Comparison of ENCODE assay signal across 22 cellular contexts in the genomic region with DNA sequence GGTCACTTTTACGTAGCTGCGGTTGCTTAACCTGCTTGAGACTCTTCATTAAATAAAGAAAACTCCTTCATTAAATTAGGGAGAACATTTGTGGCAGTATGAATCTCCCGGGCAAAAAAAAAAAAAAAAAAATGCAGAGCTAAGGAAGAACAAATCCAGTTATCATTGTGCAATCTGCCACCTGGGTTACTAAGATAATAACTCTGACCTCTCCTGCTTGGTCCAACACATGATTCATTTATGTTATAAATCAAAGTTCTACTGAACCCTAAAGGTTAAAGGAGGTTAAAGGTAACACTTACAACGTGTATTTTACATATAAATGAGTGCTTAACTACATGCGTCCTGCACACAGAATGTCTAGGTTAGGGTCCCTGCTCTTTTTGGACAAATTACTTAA. TPM values are rescaled to one million over a fixed set of nuclear protein-coding genes. Genes with fewer than 3 reads are reported as not detected.
DNase-seq lines count a peak whose midpoint lies in the region; ATAC-seq, FAIRE-seq and TF ChIP-seq lines count a peak whose summit lies in the region.
"Had no signal": no experiment of that assay in that cellular context is flagged by ENCODE, and none has a peak within 500 bp of the region (broad histone marks: within the 10 kb centered on the region; RNA-seq: fewer than 3 reads in every experiment).

No MANE protein-coding gene starts in this region.

- no peaks in the 10 kb centered on the region for H3K27me3 ChIP-seq in bronchial epithelial cell (ENCODE audit: control insufficient read depth, insufficient read depth, low read length)
- no peaks in the 10 kb centered on the region for H3K27me3 ChIP-seq in mesenchymal stem cell (ENCODE audit: control insufficient read depth in 1 of 2, insufficient read depth in 1 of 2, low read length in 2 of 2)
- H3K27me3 ChIP-seq: left lung had no signal

- H3K14ac ChIP-seq in mesenchymal stem cell (ENCODE audit: low read length in 2 of 2) = no peak overlapping the region

- peaks cover 25% of the 10 kb centered on the region for H3K79me1 ChIP-seq in mesenchymal stem cell (replicated peaks; ENCODE audit: low read length, poor library complexity, severe bottlenecking)

- no peak overlapping the region for H3K23ac ChIP-seq in mesenchymal stem cell (ENCODE audit: low read length in 2 of 2)

- H2BK120ac ChIP-seq in mesenchymal stem cell (ENCODE audit: low read depth, low read length) = no peak overlapping the region

- 89% methylated on average over 3 of the region's 5 CpGs for WGBS in mesenchymal stem cell

- H2BK5ac ChIP-seq in mesenchymal stem cell (ENCODE audit: low read depth, low read length, poor library complexity, severe bottlenecking) = no peak overlapping the region

- no peak overlapping the region for H3K4ac ChIP-seq in mesenchymal stem cell (ENCODE audit: low read depth in 1 of 2, low read length in 2 of 2)

- FAIRE-seq in bronchial epithelial cell (lab: Jason Lieb, UNC) = no peak
- FAIRE-seq: A204.1 had no signal

- H2AK5ac ChIP-seq in mesenchymal stem cell (ENCODE audit: low read length, severe bottlenecking) = no peak overlapping the region

- H3K18ac ChIP-seq in mesenchymal stem cell (ENCODE audit: low read depth in 1 of 2, low read length in 2 of 2) = no peak overlapping the region

- no peak overlapping the region for H4K91ac ChIP-seq in mesenchymal stem cell (ENCODE audit: low read length)

- no peaks in the 10 kb centered on the region for H3K36me3 ChIP-seq in bronchial epithelial cell (ENCODE audit: control insufficient read depth, insufficient read depth, low read length)
- H3K36me3 ChIP-seq in mesenchymal stem cell (ENCODE audit: control insufficient read depth in 1 of 2, insufficient read depth in 2 of 2, low read depth in 1 of 2, low read length in 2 of 2) = no peaks in the 10 kb centered on the region
- H3K36me3 ChIP-seq: left lung had no signal

- H2BK15ac ChIP-seq in mesenchymal stem cell (ENCODE audit: low read depth, poor library complexity, severe bottlenecking) = no peak overlapping the region

- ATAC-seq in GM18520 (IDR thresholded peaks at IDR 0.05; ENCODE audit: unreplicated experiment) (no peak), GM18511 (IDR thresholded peaks at IDR 0.05; ENCODE audit: unreplicated experiment) (no peak)
- ATAC-seq: left lung, SK-N-SH treated with all-trans-retinoic acid at 6 μM for 48 hours had no signal

- H2AFZ ChIP-seq in mesenchymal stem cell (ENCODE audit: low read depth, low read length) = no peak overlapping the region

- no peak overlapping the region for H4K8ac ChIP-seq in mesenchymal stem cell (ENCODE audit: low read length)

- H3K27ac ChIP-seq in 22Rv1 = peak overlapping the region; percentile 63
- H3K27ac ChIP-seq in mesenchymal stem cell (ENCODE audit: low read length, poor library complexity, severe bottlenecking) = no peak overlapping the region
- H3K27ac ChIP-seq: KMS-11, left lung had no signal

- no peak overlapping the region for H3K4me2 ChIP-seq in mesenchymal stem cell (ENCODE audit: low read length, poor library complexity, severe bottlenecking)
- H3K4me2 ChIP-seq: KMS-11 had no signal

- H2BK12ac ChIP-seq in mesenchymal stem cell (ENCODE audit: low read length in 2 of 2) = no peak overlapping the region

- H3K9me3 ChIP-seq in mesenchymal stem cell (ENCODE audit: control insufficient read depth, low read length) = no peaks in the 10 kb centered on the region
- H3K9me3 ChIP-seq: left lung had no signal

- peak overlapping the region; percentile 33 for H3K9ac ChIP-seq in mesenchymal stem cell (ENCODE audit: low read length)
- H3K9ac ChIP-seq: KMS-11 had no signal

- H3K4me1 ChIP-seq in mesenchymal stem cell (ENCODE audit: control insufficient read depth, insufficient read depth, low read depth, low read length) = peaks cover 33% of the 10 kb centered on the region

- H3K4me3 ChIP-seq in bronchial epithelial cell (ENCODE audit: low read depth, low read length) = no peak overlapping the region
- no peak overlapping the region for H3K4me3 ChIP-seq in mesenchymal stem cell (ENCODE audit: insufficient read depth in 1 of 2, low read depth in 1 of 2, low read length in 2 of 2)
- H3K4me3 ChIP-seq: left lung, skin epidermis had no signal

- no peak for TF ChIP-seq CTCF in 22Rv1 (IDR thresholded peaks at IDR 0.05)
- no peak for TF ChIP-seq CTCF in bronchial epithelial cell (IDR thresholded peaks at IDR 0.05; ENCODE audit: insufficient read depth, low read length, severe bottlenecking)

- DNase-seq in NCI-H2171 treated with DMSO at 0.1 percent for 48 hours (lab: John Stamatoyannopoulos, UW) (peak; percentile 41), bronchial epithelial cell (ENCODE audit: low read depth) (peak; percentile 35), mesenchymal stem cell (no peak), ecto neural progenitor cell (ENCODE audit: low spot score) (no peak), COLO668 (lab: John Stamatoyannopoulos, UW; ENCODE audit: unreplicated experiment) (no peak)
- DNase-seq: activated CD4-positive, alpha-beta T cell treated with anti-CD3 and anti-CD28 coated beads, Interleukin-2, amount 50 U/mL, for 4 hours; activated CD8-positive, alpha-beta memory T cell treated with anti-CD3 and anti-CD28 coated beads, Interleukin-2, amount 50 U/mL, for 48 hours; activated gamma-delta T cell; caudate nucleus; DMS 273 treated with DMSO at 0.1 percent for 48 hours; left lung; NCI-H1092; NCI-H2029 treated with DMSO at 0.1 percent for 48 hours; NCI-H446; stimulated activated CD4-positive, alpha-beta T cell treated with anti-CD3 and anti-CD28 coated beads, Interleukin-4, amount 100 ng/mL, for 4 hours had no signal

RNA-seq across cellular contexts. Expression of a gene that starts 4.3 kb away (rescaled TPM):
- 1.3 and 1.5 TPM in 2 replicates for total RNA-seq in bronchial epithelial cell
- 2.1 TPM for polyA plus RNA-seq in mesenchymal stem cell (2013, experiment 1 of 2)
- 1.8 TPM for polyA plus RNA-seq in mesenchymal stem cell (2013, experiment 2 of 2)

RNA-seq across cellular contexts. Expression of a gene that starts 8.0 kb away (rescaled TPM):
- 24.0 and 49.0 TPM in 2 replicates for total RNA-seq in bronchial epithelial cell
- polyA plus RNA-seq in mesenchymal stem cell (2013, experiment 1 of 2) = 19.5 TPM
- 17.7 TPM for polyA plus RNA-seq in mesenchymal stem cell (2013, experiment 2 of 2)

Comparison
In these comparisons a context has a peak if more than half of its experiments do, and no peak if none do; other contexts are left out.
1. DNase-seq: peak in NCI-H2171 treated with DMSO at 0.1 percent for 48 hours (single experiment) and bronchial epithelial cell (single experiment); none in mesenchymal stem cell (single experiment), ecto neural progenitor cell (single experiment) and COLO668 (single experiment).